In genomic region chr15:101438482-101439284, GRCh38 we compare ENCODE assay signal across 1 cellular context.
A peak's percentile ranks its signal among the peaks of the same experiment; 100 is the strongest.
TF ChIP-seq lines count a peak whose summit lies in the region.

No MANE protein-coding gene starts in this region.

TF ChIP-seq in HepG2, 621 proteins besides CTCF, POLR2A, EP300 and RAD21 (continued from another document and continues in another):
- TF ChIP-seq ZNF572 (CRISPR knock-in tag; IDR thresholded peaks at IDR 0.05) (0 out of 2 replicates have a peak, but pooled peaks have one; percentile 38), DZIP1 (CRISPR knock-in tag; IDR thresholded peaks at IDR 0.05) (no peak), ZNF501 (CRISPR knock-in tag; IDR thresholded peaks at IDR 0.05) (peak; percentile 14; the same call in 1 of the 2 replicates), ZNF160 (CRISPR knock-in tag; IDR thresholded peaks at IDR 0.05) (0 out of 2 replicates have a peak, but pooled peaks have one; percentile 30), RAD51 (IDR thresholded peaks at IDR 0.05; ENCODE audit: borderline replicate concordance) (no peak), KLF16 (CRISPR knock-in tag; IDR thresholded peaks at IDR 0.05) (peak; percentile 16 to 60; a peak in 2 of 4 replicates), RXRA (CRISPR knock-in tag; IDR thresholded peaks at IDR 0.05) (peak; percentile 98), SP5 (CRISPR knock-in tag; IDR thresholded peaks at IDR 0.05; ENCODE audit: borderline replicate concordance, low read depth) (peak; percentile 32; the same call in 1 of the 2 replicates), MEF2D (CRISPR knock-in tag; IDR thresholded peaks at IDR 0.05) (peak; percentile 86), POLR2AphosphoS5 (IDR thresholded peaks at IDR 0.05; ENCODE audit: low read depth, low read length) (peak; percentile 64), KIAA2018 (CRISPR knock-in tag; IDR thresholded peaks at IDR 0.05; ENCODE audit: borderline replicate concordance) (no peak), GATAD1 (CRISPR knock-in tag; IDR thresholded peaks at IDR 0.05) (no peak), ZNF609 (CRISPR knock-in tag; IDR thresholded peaks at IDR 0.05; ENCODE audit: borderline replicate concordance) (peak; percentile 81; the same call in 1 of the 2 replicates), PCBP2 (optimal IDR thresholded peaks at IDR 0.05; ENCODE audit: low read depth, low read length, poor library complexity, severe bottlenecking) (no peak), ZMYM4 (CRISPR knock-in tag; IDR thresholded peaks at IDR 0.05) (peak; percentile 16; the same call in 1 of the 2 replicates), STAG1 (CRISPR knock-in tag; IDR thresholded peaks at IDR 0.05) (peak; percentile 16; the same call in 1 of the 2 replicates), TBX3 (IDR thresholded peaks at IDR 0.05; ENCODE audit: borderline replicate concordance) (no peak), TBX2 (CRISPR knock-in tag; IDR thresholded peaks at IDR 0.05; ENCODE audit: borderline replicate concordance) (peak; percentile 56; the same call in 1 of the 2 replicates), TAF1 (CRISPR knock-in tag; IDR thresholded peaks at IDR 0.05) (peak; percentile 34; the same call in 1 of the 2 replicates), ZNF746 (CRISPR knock-in tag; IDR thresholded peaks at IDR 0.05) (peak; percentile 35; the same call in 1 of the 2 replicates), CEBPG (CRISPR knock-in tag; IDR thresholded peaks at IDR 0.05) (peak; percentile 78), TFAP4 (IDR thresholded peaks at IDR 0.05; ENCODE audit: borderline replicate concordance, low read depth) (peak; percentile 41; the same call in 1 of the 2 replicates), ZNF558 (CRISPR knock-in tag; IDR thresholded peaks at IDR 0.05; ENCODE audit: borderline replicate concordance) (0 out of 2 replicates have a peak, but pooled peaks have one; percentile 66), ZNF234 (CRISPR knock-in tag; conservative IDR thresholded peaks at IDR 0.05) (no peak), E2F5 (CRISPR knock-in tag; conservative IDR thresholded peaks at IDR 0.05) (0 out of 2 replicates have a peak, but pooled peaks have one; percentile 3), ZNF761 (CRISPR knock-in tag; conservative IDR thresholded peaks at IDR 0.05) (no peak), ETS1 (CRISPR knock-in tag; IDR thresholded peaks at IDR 0.05) (no peak), ZNF136 (CRISPR knock-in tag; IDR thresholded peaks at IDR 0.05; ENCODE audit: low read depth) (no peak), NPAS2 (CRISPR knock-in tag; IDR thresholded peaks at IDR 0.05; ENCODE audit: borderline replicate concordance) (no peak), TOE1 (CRISPR knock-in tag; IDR thresholded peaks at IDR 0.05) (no peak), NR2F6 (IDR thresholded peaks at IDR 0.05) (peak; percentile 98), NR2F6 (CRISPR knock-in tag; IDR thresholded peaks at IDR 0.05) (peak; percentile 99), TSC22D2 (CRISPR knock-in tag; IDR thresholded peaks at IDR 0.05; ENCODE audit: borderline replicate concordance) (0 out of 2 replicates have a peak, but pooled peaks have one; percentile 36), KDM2A (CRISPR knock-in tag; IDR thresholded peaks at IDR 0.05; ENCODE audit: borderline replicate concordance, low read depth) (peak; percentile 57), HOXA3 (CRISPR knock-in tag; IDR thresholded peaks at IDR 0.05) (peak; percentile 80; the same call in 1 of the 2 replicates), HMG20B (CRISPR knock-in tag; conservative IDR thresholded peaks at IDR 0.05) (0 out of 2 replicates have a peak, but pooled peaks have one; percentile 43), ZNF816 (CRISPR knock-in tag; IDR thresholded peaks at IDR 0.05; ENCODE audit: borderline replicate concordance) (no peak), SRY (CRISPR knock-in tag; IDR thresholded peaks at IDR 0.05) (peak; percentile 77; the same call in 1 of the 2 replicates), JARID2 (CRISPR knock-in tag; IDR thresholded peaks at IDR 0.05; ENCODE audit: insufficient replicate concordance) (no peak), ZSCAN5A (CRISPR knock-in tag; IDR thresholded peaks at IDR 0.05; ENCODE audit: borderline replicate concordance) (peak; percentile 42; the same call in 1 of the 2 replicates), ZNF350 (CRISPR knock-in tag; IDR thresholded peaks at IDR 0.05; ENCODE audit: borderline replicate concordance, low read depth) (peak; percentile 49; the same call in 1 of the 2 replicates), SAFB2 (CRISPR knock-in tag; IDR thresholded peaks at IDR 0.05; ENCODE audit: borderline replicate concordance, low read depth) (no peak)
